ENCODE assay signal across 3 cellular contexts in the genomic region with DNA sequence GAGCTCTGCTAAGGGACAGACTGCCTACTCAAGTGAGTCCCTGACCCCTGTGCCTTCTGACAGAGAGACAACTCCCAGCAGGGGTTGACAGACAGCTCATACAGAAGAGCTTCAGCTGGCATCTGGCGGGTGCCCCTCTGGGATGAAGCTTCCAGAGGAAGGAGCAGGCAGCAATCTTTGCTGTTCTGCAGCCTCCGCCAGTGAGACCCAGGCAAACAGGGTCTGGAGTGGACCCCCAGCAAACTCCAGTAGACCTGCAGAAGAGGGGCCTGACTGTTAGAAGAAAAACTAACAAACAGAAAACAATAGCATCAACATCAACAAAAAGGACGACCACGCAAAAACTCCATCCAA. TPM values are rescaled to one million over a fixed set of nuclear protein-coding genes. Genes with fewer than 3 reads are reported as not detected.
"Had no signal": no experiment of that assay in that cellular context is flagged by ENCODE, and none has a peak within 500 bp of the region (broad histone marks: within the 10 kb centered on the region; RNA-seq: fewer than 3 reads in every experiment).

No MANE protein-coding gene starts in this region.

RNA-seq across cellular contexts. Expression of gene ABCA9, which starts 10.5 kb away (rescaled TPM):
- total RNA-seq: activated CD8-positive, alpha-beta memory T cell treated with anti-CD3 and anti-CD28 coated beads for 36 hours; activated T-cell treated with anti-CD3 and anti-CD28 coated beads, Interleukin-2, amount 50 U/mL, for 4 hours had no signal
- polyA plus RNA-seq: naive thymus-derived CD4-positive, alpha-beta T cell had no signal
